Comparison of ENCODE assay signal across 9 cellular contexts in genomic region chr3:72661115-72661457, GRCh38.
DNase-seq lines count a peak whose midpoint lies in the region; FAIRE-seq and TF ChIP-seq lines count a peak whose summit lies in the region.
"Had no signal": no experiment of that assay in that cellular context is flagged by ENCODE, and none has a peak within 500 bp of the region (broad histone marks: within the 10 kb centered on the region; RNA-seq: fewer than 3 reads in every experiment).

No MANE protein-coding gene starts in this region.

- peak overlapping the region in 37 of 59 donors; percentile 10 to 99 (median 94) for H3K27ac ChIP-seq in dorsolateral prefrontal cortex

- TF ChIP-seq POLR2A in GM12891 (IDR thresholded peaks at IDR 0.05; ENCODE audit: low read depth, low read length): no peak

- no peak overlapping the region for H3K4me3 ChIP-seq in dorsolateral prefrontal cortex

- no peak for TF ChIP-seq CTCF in dorsolateral prefrontal cortex (IDR thresholded peaks at IDR 0.05 in 54 of 56, conservative IDR thresholded peaks at IDR 0.05 in 2 of 56; ENCODE audit: low read depth in 1 of 56, partially characterized antibody in 56 of 56)

- no peaks in the 10 kb centered on the region for H3K27me3 ChIP-seq in dorsolateral prefrontal cortex

- FAIRE-seq in GM12891 (lab: Jason Lieb, UNC): no peak

- intact Hi-C loops in dorsolateral prefrontal cortex (cut with DNase I): loop anchor here in 1 of 2 donors (5.0 to 10.0 kb wide), 3 partner anchors 214 to 786 kb away; partner anchors contain the start of gene RYBP

- peak; percentile 73 for DNase-seq in DMS 273 treated with DMSO at 0.1 percent for 48 hours (lab: John Stamatoyannopoulos, UW)
- DNase-seq in NCI-H2196 (lab: John Stamatoyannopoulos, UW; ENCODE audit: unreplicated experiment): peak; percentile 76
- peak in 9 of 10 donors; percentile 42 to 88 (median 65) for DNase-seq in dorsolateral prefrontal cortex
- peak; percentile 4 for DNase-seq in non-pigmented ciliary epithelial cell (ENCODE audit: low read depth)
- DNase-seq in hepatic stellate cell (ENCODE audit: low spot score): no peak
- no peak for DNase-seq in GM12891 (ENCODE audit: insufficient read length, low spot score)
- DNase-seq in D341Med (ENCODE audit: low spot score): no peak
- no peak for DNase-seq in mesenteric fat pad (ENCODE audit: low spot score)
- DNase-seq: NCI-H187 had no signal

TF ChIP-seq in GM12891, 5 proteins besides CTCF, POLR2A, EP300 and RAD21:
- TF ChIP-seq POLR2AphosphoS5 (IDR thresholded peaks at IDR 0.05; ENCODE audit: low read depth, low read length) (no peak), TAF1 (IDR thresholded peaks at IDR 0.05; ENCODE audit: low read depth, low read length) (no peak), PAX5 (IDR thresholded peaks at IDR 0.05; ENCODE audit: insufficient read depth, low read length, severe bottlenecking) (no peak), SPI1 (IDR thresholded peaks at IDR 0.05; ENCODE audit: low read depth, low read length) (no peak), POU2F2 (IDR thresholded peaks at IDR 0.05; ENCODE audit: low read depth, low read length) (no peak)

Comparison
In these comparisons a context has a peak if more than half of its experiments do, and no peak if none do; other contexts are left out.
1. DNase-seq: peak in DMS 273 treated with DMSO at 0.1 percent for 48 hours (single experiment), NCI-H2196 (single experiment), dorsolateral prefrontal cortex (9 of 10) and non-pigmented ciliary epithelial cell (single experiment); none in hepatic stellate cell (single experiment), GM12891 (single experiment), D341Med (single experiment) and mesenteric fat pad (single experiment).